In genomic region chr3:129966876-129967275, GRCh38 we compare ENCODE assay signal across 23 cellular contexts. TPM values are rescaled to one million over a fixed set of nuclear protein-coding genes. Genes with fewer than 3 reads are reported as not detected.
"Had no signal": no experiment of that assay in that cellular context is flagged by ENCODE, and none has a peak within 500 bp of the region (broad histone marks: within the 10 kb centered on the region; RNA-seq: fewer than 3 reads in every experiment).

No MANE protein-coding gene starts in this region.

- DNase-seq: activated B cell treated with CpG ODN at 0.5 μM for 24 hours; activated CD4-positive, alpha-beta T cell treated with anti-CD3 and anti-CD28 coated beads for 36 hours; activated CD4-positive, alpha-beta T cell treated with anti-CD3 and anti-CD28 coated beads, Interleukin-2, amount 50 U/mL, for 48 hours; activated CD8-positive, alpha-beta memory T cell treated with anti-CD3 and anti-CD28 coated beads, Interleukin-2, amount 50 U/mL, for 48 hours; activated naive CD4-positive, alpha-beta T cell; activated T-cell treated with anti-CD3 and anti-CD28 coated beads, Interleukin-2, amount 50 U/mL, for 4 hours; gastrocnemius medialis; hippocampal formation; kidney glomerular epithelial cell; left ventricle myocardium inferior; mammary epithelial cell; natural killer cell; ovary; right cardiac atrium; stimulated activated CD4-positive, alpha-beta T cell treated with anti-CD3 and anti-CD28 coated beads, Interleukin-4, amount 100 ng/mL, for 4 hours; stimulated activated naive CD8-positive, alpha-beta T cell treated with anti-CD3 and anti-CD28 coated beads, Interleukin-15, amount 100 ng/mL, for 72 hours; T1000; tibial artery had no signal

- ATAC-seq: activated CD4-positive, alpha-beta T cell treated with anti-CD3 and anti-CD28 coated beads for 36 hours; activated T-cell treated with anti-CD3 and anti-CD28 coated beads, Interleukin-2, amount 50 U/mL, for 4 hours; esophagus mucosa; gastrocnemius medialis; natural killer cell; stimulated activated naive CD8-positive, alpha-beta T cell treated with anti-CD3 and anti-CD28 coated beads, Interleukin-15, amount 100 ng/mL, for 72 hours had no signal

RNA-seq across cellular contexts. Expression of gene TRH, which starts 7.6 kb away (rescaled TPM):
- total RNA-seq: activated B cell treated with CpG ODN at 0.5 μM for 24 hours; activated CD4-positive, alpha-beta T cell treated with anti-CD3 and anti-CD28 coated beads for 36 hours; activated CD8-positive, alpha-beta memory T cell treated with anti-CD3 and anti-CD28 coated beads for 36 hours; activated T-cell treated with anti-CD3 and anti-CD28 coated beads, Interleukin-2, amount 50 U/mL, for 4 hours; activated T-helper 2 cell treated with anti-CD3 and anti-CD28 coated beads, Interferon-gamma antibody, Interleukin-2, Interleukin-4, amounts not matched to agents 10 μg/mL and 5 μg/mL and 100 μg/mL, durations not matched to agents 14 hours and 24 hours and 36 hours; chondrocyte; esophagus mucosa; gastrocnemius medialis; left ventricle myocardium inferior; mammary epithelial cell; natural killer cell; right cardiac atrium; ureter had no signal
